ENCODE assay signal across 22 cellular contexts in the genomic region with DNA sequence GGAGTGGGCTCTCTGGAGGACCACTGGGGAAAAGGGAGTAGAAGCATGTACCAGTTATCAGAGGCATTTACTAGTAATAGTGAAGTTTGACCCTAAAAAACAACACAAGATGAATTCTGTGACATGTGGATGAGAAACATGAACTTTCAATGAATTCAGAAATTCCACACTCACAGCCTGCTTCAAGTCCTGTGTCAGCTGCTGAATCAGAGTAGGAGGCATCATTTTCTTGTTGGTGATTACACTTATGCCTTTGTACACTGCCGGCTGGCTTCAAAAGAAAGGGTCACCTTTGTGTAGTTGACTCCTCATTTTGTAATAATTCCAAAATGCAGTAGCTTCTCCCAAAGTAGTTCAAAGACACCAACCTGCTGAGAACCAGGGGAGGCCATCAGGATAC.
A peak's percentile ranks its signal among the peaks of the same experiment; 100 is the strongest.
DNase-seq lines count a peak whose midpoint lies in the region; ATAC-seq and TF ChIP-seq lines count a peak whose summit lies in the region.
"Had no signal": no experiment of that assay in that cellular context is flagged by ENCODE, and none has a peak within 500 bp of the region (broad histone marks: within the 10 kb centered on the region; RNA-seq: fewer than 3 reads in every experiment).

No MANE protein-coding gene starts in this region.

- H3K4me1 ChIP-seq in tibial nerve = peaks cover 0 to 26% (median 9%) of the 10 kb centered on the region in 4 donors
- H3K4me1 ChIP-seq: thyroid gland had no signal

- no peaks in the 10 kb centered on the region for H3K27me3 Mint-ChIP-seq in activated CD4-positive, alpha-beta T cell treated with anti-CD3 and anti-CD28 coated beads, Interleukin-2, amount 10 ng/mL, durations not matched to agents 24 days and 14 days
- H3K27me3 Mint-ChIP-seq in activated naive CD8-positive, alpha-beta T cell treated with anti-CD3 and anti-CD28 coated beads, Interleukin-2, amount 50 U/mL, for 24 hours = no peaks in the 10 kb centered on the region
- no peaks in the 10 kb centered on the region for H3K27me3 Mint-ChIP-seq in naive thymus-derived CD8-positive, alpha-beta T cell
- no peaks in the 10 kb centered on the region for H3K27me3 Mint-ChIP-seq in activated CD4-positive, alpha-beta memory T cell treated with anti-CD3 and anti-CD28 coated beads for 36 hours
- H3K27me3 Mint-ChIP-seq: brain; CD8-positive, alpha-beta memory T cell; stimulated activated memory B cell treated with anti-CD40 and anti-IgM and Interleukin-4, amounts not matched to agents 10 μg/mL and 1 μg/mL and 100 μg/mL, for 72 hours had no signal

- intact Hi-C loops in activated CD4-positive, alpha-beta T cell treated with anti-CD3 and anti-CD28 coated beads, Interleukin-2, amount 10 ng/mL, durations not matched to agents 24 days and 14 days (cut with micrococcal nuclease) = no loop called here
- intact Hi-C loops in activated CD4-positive, alpha-beta memory T cell treated with anti-CD3 and anti-CD28 coated beads for 36 hours (cut with micrococcal nuclease) = no loop called here

- no peaks in the 10 kb centered on the region for H3K9me3 ChIP-seq in tibial nerve
- H3K9me3 ChIP-seq: thyroid gland had no signal

- peaks cover 34% of the 10 kb centered on the region for H3K36me3 Mint-ChIP-seq in activated CD4-positive, alpha-beta T cell treated with anti-CD3 and anti-CD28 coated beads, Interleukin-2, amount 10 ng/mL, durations not matched to agents 24 days and 14 days (ENCODE audit: low read depth)
- peaks cover 63% of the 10 kb centered on the region for H3K36me3 Mint-ChIP-seq in activated naive CD8-positive, alpha-beta T cell treated with anti-CD3 and anti-CD28 coated beads, Interleukin-2, amount 50 U/mL, for 24 hours (ENCODE audit: low read depth)
- peaks cover 0 to 9% (median 6%) of the 10 kb centered on the region in 3 donors for H3K36me3 Mint-ChIP-seq in naive thymus-derived CD8-positive, alpha-beta T cell
- peaks cover 25% of the 10 kb centered on the region for H3K36me3 Mint-ChIP-seq in activated CD4-positive, alpha-beta memory T cell treated with anti-CD3 and anti-CD28 coated beads for 36 hours
- H3K36me3 Mint-ChIP-seq: brain had no signal

- POLR2A ChIA-PET in naive thymus-derived CD8-positive, alpha-beta T cell (lab: Charles Lee) = interaction anchor here (1.1 to 1.2 kb wide), 2 partner anchors 24 to 26 kb away, joined by 3 to 4 read pairs; no protein-coding TSS in a partner anchor
- POLR2A ChIA-PET in activated CD4-positive, alpha-beta memory T cell treated with anti-CD3 and anti-CD28 coated beads for 36 hours (lab: Charles Lee) = no interaction called here

- peak overlapping the region; percentile 21 for H3K27ac Mint-ChIP-seq in activated CD4-positive, alpha-beta T cell treated with anti-CD3 and anti-CD28 coated beads, Interleukin-2, amount 10 ng/mL, durations not matched to agents 24 days and 14 days
- peak overlapping the region; percentile 50 for H3K27ac Mint-ChIP-seq in activated naive CD8-positive, alpha-beta T cell treated with anti-CD3 and anti-CD28 coated beads, Interleukin-2, amount 50 U/mL, for 24 hours
- H3K27ac Mint-ChIP-seq in naive thymus-derived CD8-positive, alpha-beta T cell = peak overlapping the region; percentile 21 to 84 (median 70)
- no peak overlapping the region for H3K27ac Mint-ChIP-seq in activated CD4-positive, alpha-beta memory T cell treated with anti-CD3 and anti-CD28 coated beads for 36 hours

- H3K36me3 ChIP-seq in tibial nerve = no peaks in the 10 kb centered on the region
- H3K36me3 ChIP-seq: thyroid gland had no signal

- no peaks in the 10 kb centered on the region for H3K27me3 ChIP-seq in tibial nerve
- H3K27me3 ChIP-seq: thyroid gland had no signal

- no peak for TF ChIP-seq POLR2A in tibial nerve (IDR thresholded peaks at IDR 0.05)

- CTCF ChIA-PET in activated CD4-positive, alpha-beta memory T cell treated with anti-CD3 and anti-CD28 coated beads for 36 hours (lab: Charles Lee) = no interaction called here

- DNase-seq in activated CD4-positive, alpha-beta T cell treated with anti-CD3 and anti-CD28 coated beads, Interleukin-2, amount 10 ng/mL, durations not matched to agents 24 days and 14 days = no peak
- DNase-seq in activated CD4-positive, alpha-beta T cell treated with anti-CD3 and anti-CD28 coated beads for 4 hours = no peak
- DNase-seq in activated naive CD8-positive, alpha-beta T cell treated with anti-CD3 and anti-CD28 coated beads, Interleukin-2, amount 50 U/mL, for 24 hours = no peak
- no peak for DNase-seq in naive thymus-derived CD8-positive, alpha-beta T cell
- DNase-seq in tibial nerve (ENCODE audit: low spot score in 2 of 2) = no peak
- no peak for DNase-seq in activated CD4-positive, alpha-beta memory T cell treated with anti-CD3 and anti-CD28 coated beads for 36 hours
- no peak for DNase-seq in NCI-H526 (lab: John Stamatoyannopoulos, UW)
- DNase-seq: 8988T; CD8-positive, alpha-beta memory T cell; NCI-H1105; NCI-H2029; NCI-H345; NCI-H82; occipital lobe; retina; stimulated activated CD4-positive, alpha-beta T cell treated with anti-CD3 and anti-CD28 coated beads, Interleukin-4, amount 100 ng/mL, for 1 hour; thyroid gland had no signal

- peak overlapping the region in 3 of 4 donors; percentile 4 to 79 (median 75) for H3K27ac ChIP-seq in tibial nerve
- H3K27ac ChIP-seq: thyroid gland had no signal

- no peak for ATAC-seq in activated naive CD8-positive, alpha-beta T cell treated with anti-CD3 and anti-CD28 coated beads, Interleukin-2, amount 50 U/mL, for 24 hours
- no peak for ATAC-seq in naive thymus-derived CD8-positive, alpha-beta T cell
- ATAC-seq in GM18519 (IDR thresholded peaks at IDR 0.05; ENCODE audit: low FRiP score, unreplicated experiment) = no peak
- ATAC-seq: activated CD4-positive, CD25-positive, alpha-beta regulatory T cell treated with anti-CD3 and anti-CD28 coated beads, Interleukin-2, amount 50 U/mL, for 24 hours; activated naive CD4-positive, alpha-beta T cell treated with anti-CD3 and anti-CD28 coated beads, Interleukin-2, amount 50 U/mL, for 72 hours; stimulated activated memory B cell treated with anti-CD40 and anti-IgM and Interleukin-4, amounts not matched to agents 10 μg/mL and 1 μg/mL and 100 μg/mL, for 72 hours had no signal

- 21 to 31% methylated on average over 1 of the region's 1 CpG for WGBS in tibial nerve, 2 donors

- peaks cover 4% of the 10 kb centered on the region for H3K9me3 Mint-ChIP-seq in activated CD4-positive, alpha-beta T cell treated with anti-CD3 and anti-CD28 coated beads, Interleukin-2, amount 10 ng/mL, durations not matched to agents 24 days and 14 days
- peaks cover 4% of the 10 kb centered on the region for H3K9me3 Mint-ChIP-seq in activated naive CD8-positive, alpha-beta T cell treated with anti-CD3 and anti-CD28 coated beads, Interleukin-2, amount 50 U/mL, for 24 hours
- peaks cover 0 to 1% (median 0%) of the 10 kb centered on the region in 9 donors for H3K9me3 Mint-ChIP-seq in naive thymus-derived CD8-positive, alpha-beta T cell
- H3K9me3 Mint-ChIP-seq in activated CD4-positive, alpha-beta memory T cell treated with anti-CD3 and anti-CD28 coated beads for 36 hours = peaks cover 2% of the 10 kb centered on the region
- H3K9me3 Mint-ChIP-seq: stimulated activated memory B cell treated with anti-CD40 and anti-IgM and Interleukin-4, amounts not matched to agents 10 μg/mL and 1 μg/mL and 100 μg/mL, for 72 hours had no signal

- no peak overlapping the region for H3K4me3 ChIP-seq in tibial nerve
- H3K4me3 ChIP-seq: thyroid gland had no signal

- TF ChIP-seq EP300 in tibial nerve (IDR thresholded peaks at IDR 0.05) = no peak

- H3K4me3 Mint-ChIP-seq in activated CD4-positive, alpha-beta T cell treated with anti-CD3 and anti-CD28 coated beads, Interleukin-2, amount 10 ng/mL, durations not matched to agents 24 days and 14 days = no peak overlapping the region
- H3K4me3 Mint-ChIP-seq in activated naive CD8-positive, alpha-beta T cell treated with anti-CD3 and anti-CD28 coated beads, Interleukin-2, amount 50 U/mL, for 24 hours = no peak overlapping the region
- H3K4me3 Mint-ChIP-seq in naive thymus-derived CD8-positive, alpha-beta T cell = peak overlapping the region in 1 of 10 donors; percentile 22
- no peak overlapping the region for H3K4me3 Mint-ChIP-seq in activated CD4-positive, alpha-beta memory T cell treated with anti-CD3 and anti-CD28 coated beads for 36 hours
- H3K4me3 Mint-ChIP-seq: brain; CD8-positive, alpha-beta memory T cell; stimulated activated memory B cell treated with anti-CD40 and anti-IgM and Interleukin-4, amounts not matched to agents 10 μg/mL and 1 μg/mL and 100 μg/mL, for 72 hours had no signal

- H3K4me1 Mint-ChIP-seq in activated CD4-positive, alpha-beta T cell treated with anti-CD3 and anti-CD28 coated beads, Interleukin-2, amount 10 ng/mL, durations not matched to agents 24 days and 14 days = peaks cover 44% of the 10 kb centered on the region
- peaks cover 73% of the 10 kb centered on the region for H3K4me1 Mint-ChIP-seq in activated naive CD8-positive, alpha-beta T cell treated with anti-CD3 and anti-CD28 coated beads, Interleukin-2, amount 50 U/mL, for 24 hours
- peaks cover 54 to 79% (median 70%) of the 10 kb centered on the region in 4 donors for H3K4me1 Mint-ChIP-seq in naive thymus-derived CD8-positive, alpha-beta T cell
- peaks cover 18% of the 10 kb centered on the region for H3K4me1 Mint-ChIP-seq in activated CD4-positive, alpha-beta memory T cell treated with anti-CD3 and anti-CD28 coated beads for 36 hours (ENCODE audit: low read depth)

- no peak for TF ChIP-seq CTCF in tibial nerve (IDR thresholded peaks at IDR 0.05)
